Comparison of ENCODE assay signal across 2 cellular contexts in the genomic region with DNA sequence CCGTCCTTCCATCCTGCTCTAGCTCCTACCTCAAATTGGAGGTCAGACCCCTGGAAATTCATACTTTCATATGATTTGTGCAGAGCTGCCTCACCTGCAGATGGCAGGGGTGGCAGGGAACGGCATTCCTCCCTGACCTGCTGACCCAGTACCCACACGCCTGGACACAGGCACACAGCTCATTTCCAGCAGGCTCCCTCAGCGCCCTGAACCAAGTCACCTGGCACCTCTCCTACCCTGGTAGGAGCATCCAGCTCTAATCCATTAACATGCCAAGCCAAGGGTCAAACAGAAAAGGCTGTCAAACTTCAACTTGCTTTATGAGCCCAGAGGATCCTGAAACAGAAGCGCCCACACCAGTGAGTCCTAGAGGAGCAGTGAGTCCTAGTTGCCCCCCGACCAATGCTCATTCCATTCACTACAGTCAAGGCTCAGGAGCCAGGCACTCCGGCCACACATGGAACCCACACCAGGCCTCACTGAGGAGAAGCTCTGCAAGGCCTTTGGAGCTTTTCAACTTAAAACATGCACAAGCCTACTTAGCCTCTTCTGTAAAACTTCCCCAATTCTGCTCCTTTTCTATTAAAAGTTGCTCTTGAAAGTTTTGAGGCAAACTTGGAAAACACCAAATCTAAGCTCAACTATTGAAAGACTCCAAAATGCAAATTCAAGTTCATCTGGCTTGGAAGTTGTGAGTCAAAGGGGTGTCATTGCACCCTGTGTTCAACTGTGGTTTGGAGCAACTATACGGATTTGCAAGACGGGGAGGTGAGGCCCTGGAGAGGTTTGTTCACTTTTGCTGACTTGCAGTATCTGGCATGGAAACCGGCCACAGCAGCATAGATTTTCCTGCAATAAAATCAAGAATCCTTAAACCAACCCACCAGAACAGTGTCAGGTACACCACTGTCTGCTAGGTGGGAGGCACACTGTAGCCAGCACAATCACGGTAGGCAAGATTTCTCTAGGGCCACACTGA.
TF ChIP-seq lines count a peak whose summit lies in the region.

No MANE protein-coding gene starts in this region.

TF ChIP-seq in H1, 55 proteins besides CTCF, POLR2A, EP300 and RAD21:
- TF ChIP-seq, protein P1, sequence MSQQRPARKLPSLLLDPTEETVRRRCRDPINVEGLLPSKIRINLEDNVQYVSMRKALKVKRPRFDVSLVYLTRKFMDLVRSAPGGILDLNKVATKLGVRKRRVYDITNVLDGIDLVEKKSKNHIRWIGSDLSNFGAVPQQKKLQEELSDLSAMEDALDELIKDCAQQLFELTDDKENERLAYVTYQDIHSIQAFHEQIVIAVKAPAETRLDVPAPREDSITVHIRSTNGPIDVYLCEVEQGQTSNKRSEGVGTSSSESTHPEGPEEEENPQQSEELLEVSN (IDR thresholded peaks at IDR 0.05) = no peak
- 0 out of 2 replicates have a peak, but pooled peaks have one; percentile 3 for TF ChIP-seq MAFK (IDR thresholded peaks at IDR 0.05; ENCODE audit: low read depth, low read length)

TF ChIP-seq in SK-N-SH treated with all-trans-retinoic acid at 6 μM for 48 hours, 23 proteins besides CTCF, POLR2A, EP300 and RAD21:
- TF ChIP-seq, protein P2, sequence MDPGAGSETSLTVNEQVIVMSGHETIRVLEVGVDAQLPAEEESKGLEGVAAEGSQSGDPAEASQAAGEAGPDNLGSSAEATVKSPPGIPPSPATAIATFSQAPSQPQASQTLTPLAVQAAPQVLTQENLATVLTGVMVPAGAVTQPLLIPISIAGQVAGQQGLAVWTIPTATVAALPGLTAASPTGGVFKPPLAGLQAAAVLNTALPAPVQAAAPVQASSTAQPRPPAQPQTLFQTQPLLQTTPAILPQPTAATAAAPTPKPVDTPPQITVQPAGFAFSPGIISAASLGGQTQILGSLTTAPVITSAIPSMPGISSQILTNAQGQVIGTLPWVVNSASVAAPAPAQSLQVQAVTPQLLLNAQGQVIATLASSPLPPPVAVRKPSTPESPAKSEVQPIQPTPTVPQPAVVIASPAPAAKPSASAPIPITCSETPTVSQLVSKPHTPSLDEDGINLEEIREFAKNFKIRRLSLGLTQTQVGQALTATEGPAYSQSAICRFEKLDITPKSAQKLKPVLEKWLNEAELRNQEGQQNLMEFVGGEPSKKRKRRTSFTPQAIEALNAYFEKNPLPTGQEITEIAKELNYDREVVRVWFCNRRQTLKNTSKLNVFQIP (CRISPR knock-in tag; IDR thresholded peaks at IDR 0.05; ENCODE audit: borderline replicate concordance, low read depth) = no peak
- TF ChIP-seq BACH2 (CRISPR knock-in tag; IDR thresholded peaks at IDR 0.05; ENCODE audit: borderline replicate concordance) = no peak
- TF ChIP-seq ZFP3 (CRISPR knock-in tag; IDR thresholded peaks at IDR 0.05) = no peak
- TF ChIP-seq, protein P3, sequence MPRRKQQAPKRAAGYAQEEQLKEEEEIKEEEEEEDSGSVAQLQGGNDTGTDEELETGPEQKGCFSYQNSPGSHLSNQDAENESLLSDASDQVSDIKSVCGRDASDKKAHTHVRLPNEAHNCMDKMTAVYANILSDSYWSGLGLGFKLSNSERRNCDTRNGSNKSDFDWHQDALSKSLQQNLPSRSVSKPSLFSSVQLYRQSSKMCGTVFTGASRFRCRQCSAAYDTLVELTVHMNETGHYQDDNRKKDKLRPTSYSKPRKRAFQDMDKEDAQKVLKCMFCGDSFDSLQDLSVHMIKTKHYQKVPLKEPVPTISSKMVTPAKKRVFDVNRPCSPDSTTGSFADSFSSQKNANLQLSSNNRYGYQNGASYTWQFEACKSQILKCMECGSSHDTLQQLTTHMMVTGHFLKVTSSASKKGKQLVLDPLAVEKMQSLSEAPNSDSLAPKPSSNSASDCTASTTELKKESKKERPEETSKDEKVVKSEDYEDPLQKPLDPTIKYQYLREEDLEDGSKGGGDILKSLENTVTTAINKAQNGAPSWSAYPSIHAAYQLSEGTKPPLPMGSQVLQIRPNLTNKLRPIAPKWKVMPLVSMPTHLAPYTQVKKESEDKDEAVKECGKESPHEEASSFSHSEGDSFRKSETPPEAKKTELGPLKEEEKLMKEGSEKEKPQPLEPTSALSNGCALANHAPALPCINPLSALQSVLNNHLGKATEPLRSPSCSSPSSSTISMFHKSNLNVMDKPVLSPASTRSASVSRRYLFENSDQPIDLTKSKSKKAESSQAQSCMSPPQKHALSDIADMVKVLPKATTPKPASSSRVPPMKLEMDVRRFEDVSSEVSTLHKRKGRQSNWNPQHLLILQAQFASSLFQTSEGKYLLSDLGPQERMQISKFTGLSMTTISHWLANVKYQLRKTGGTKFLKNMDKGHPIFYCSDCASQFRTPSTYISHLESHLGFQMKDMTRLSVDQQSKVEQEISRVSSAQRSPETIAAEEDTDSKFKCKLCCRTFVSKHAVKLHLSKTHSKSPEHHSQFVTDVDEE (CRISPR knock-in tag; IDR thresholded peaks at IDR 0.05) = no peak
- no peak for TF ChIP-seq OSR1 (CRISPR knock-in tag; IDR thresholded peaks at IDR 0.05)
- TF ChIP-seq, protein P4, sequence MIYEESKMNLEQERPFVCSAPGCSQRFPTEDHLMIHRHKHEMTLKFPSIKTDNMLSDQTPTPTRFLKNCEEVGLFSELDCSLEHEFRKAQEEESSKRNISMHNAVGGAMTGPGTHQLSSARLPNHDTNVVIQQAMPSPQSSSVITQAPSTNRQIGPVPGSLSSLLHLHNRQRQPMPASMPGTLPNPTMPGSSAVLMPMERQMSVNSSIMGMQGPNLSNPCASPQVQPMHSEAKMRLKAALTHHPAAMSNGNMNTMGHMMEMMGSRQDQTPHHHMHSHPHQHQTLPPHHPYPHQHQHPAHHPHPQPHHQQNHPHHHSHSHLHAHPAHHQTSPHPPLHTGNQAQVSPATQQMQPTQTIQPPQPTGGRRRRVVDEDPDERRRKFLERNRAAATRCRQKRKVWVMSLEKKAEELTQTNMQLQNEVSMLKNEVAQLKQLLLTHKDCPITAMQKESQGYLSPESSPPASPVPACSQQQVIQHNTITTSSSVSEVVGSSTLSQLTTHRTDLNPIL (CRISPR knock-in tag; IDR thresholded peaks at IDR 0.05; ENCODE audit: low read depth) = no peak
- TF ChIP-seq, protein P5, sequence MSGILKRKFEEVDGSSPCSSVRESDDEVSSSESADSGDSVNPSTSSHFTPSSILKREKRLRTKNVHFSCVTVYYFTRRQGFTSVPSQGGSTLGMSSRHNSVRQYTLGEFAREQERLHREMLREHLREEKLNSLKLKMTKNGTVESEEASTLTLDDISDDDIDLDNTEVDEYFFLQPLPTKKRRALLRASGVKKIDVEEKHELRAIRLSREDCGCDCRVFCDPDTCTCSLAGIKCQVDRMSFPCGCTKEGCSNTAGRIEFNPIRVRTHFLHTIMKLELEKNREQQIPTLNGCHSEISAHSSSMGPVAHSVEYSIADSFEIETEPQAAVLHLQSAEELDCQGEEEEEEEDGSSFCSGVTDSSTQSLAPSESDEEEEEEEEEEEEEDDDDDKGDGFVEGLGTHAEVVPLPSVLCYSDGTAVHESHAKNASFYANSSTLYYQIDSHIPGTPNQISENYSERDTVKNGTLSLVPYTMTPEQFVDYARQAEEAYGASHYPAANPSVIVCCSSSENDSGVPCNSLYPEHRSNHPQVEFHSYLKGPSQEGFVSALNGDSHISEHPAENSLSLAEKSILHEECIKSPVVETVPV (CRISPR knock-in tag; IDR thresholded peaks at IDR 0.05) = no peak
- no peak for TF ChIP-seq ZNF8 (CRISPR knock-in tag; IDR thresholded peaks at IDR 0.05)
- no peak for TF ChIP-seq GLIS3 (CRISPR knock-in tag; IDR thresholded peaks at IDR 0.05)
- TF ChIP-seq CSDC2 (CRISPR knock-in tag; IDR thresholded peaks at IDR 0.05) = no peak
- TF ChIP-seq SNAI2 (CRISPR knock-in tag; IDR thresholded peaks at IDR 0.05) = no peak
